ENCODE assay signal across 8 cellular contexts in the genomic region with DNA sequence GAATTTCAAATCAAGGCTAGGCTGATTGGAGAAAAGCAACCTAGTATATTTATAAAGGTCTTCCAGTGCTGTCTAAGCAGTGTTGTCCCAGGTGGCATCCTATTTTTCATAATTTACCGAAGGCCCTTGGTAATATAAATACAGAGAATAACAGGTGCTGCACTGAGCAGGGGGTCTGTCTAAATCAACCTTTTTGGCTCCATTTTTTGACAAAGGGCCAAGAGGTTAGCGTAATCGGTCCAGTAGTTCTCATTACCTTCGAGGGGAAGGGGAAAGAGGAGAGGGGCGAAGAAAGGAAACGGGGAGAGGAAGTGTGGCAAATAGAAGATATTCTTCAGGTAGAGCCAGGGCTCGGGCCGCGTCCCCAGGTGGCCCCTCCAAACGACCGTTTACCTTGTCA. TPM values are rescaled to one million over a fixed set of nuclear protein-coding genes. Genes with fewer than 3 reads are reported as not detected.
A peak's percentile ranks its signal among the peaks of the same experiment; 100 is the strongest.
DNase-seq lines count a peak whose midpoint lies in the region; ATAC-seq and TF ChIP-seq lines count a peak whose summit lies in the region.

No MANE protein-coding gene starts in this region.

- ATAC-seq in HG02642 (IDR thresholded peaks at IDR 0.05; ENCODE audit: poor library complexity, unreplicated experiment) (peak; percentile 7), HG03565 (IDR thresholded peaks at IDR 0.05; ENCODE audit: unreplicated experiment) (no peak), GM21786 (IDR thresholded peaks at IDR 0.05; ENCODE audit: unreplicated experiment) (no peak)

- no peak for TF ChIP-seq POLR2A in erythroblast (IDR thresholded peaks at IDR 0.05; ENCODE audit: low read length)

- TSS peak; percentile 45 for BruUV-seq in PC-9 (replicated peaks; lab: Mats Ljungman, UMichigan)

- H2AFZ ChIP-seq in PC-9 (peak overlapping the region; percentile 88), osteoblast (ENCODE audit: low read length) (peak overlapping the region; percentile 85)

- H3K36me3 ChIP-seq in PC-9 (ENCODE audit: low read depth) (no peaks in the 10 kb centered on the region), osteoblast (ENCODE audit: insufficient read depth, low read length) (no peaks in the 10 kb centered on the region)

- intact Hi-C loops in PC-9 (cut with micrococcal nuclease; ENCODE audit: unreplicated experiment), result no loop called here

- DNase-seq in GM12864 (ENCODE audit: low read depth) (no peak), PC-9 (no peak), erythroblast (lab: John Stamatoyannopoulos, UW) (peak; percentile 61 to 75), osteoblast (ENCODE audit: insufficient read length, low spot score, missing footprints) (no peak), occipital lobe (lab: John Stamatoyannopoulos, UW) (no peak)

- H3K9me3 ChIP-seq in PC-9 (ENCODE audit: insufficient read depth, low read depth) (no peaks in the 10 kb centered on the region), osteoblast (ENCODE audit: low read depth, low read length) (no peaks in the 10 kb centered on the region)

- CTCF ChIA-PET in PC-9 (lab: Charles Lee), result no interaction called here

- H3K4me1 ChIP-seq in PC-9 (replicated peaks; ENCODE audit: insufficient read depth) (peaks cover 29% of the 10 kb centered on the region), osteoblast (ENCODE audit: insufficient read depth, low read length) (peaks cover 19% of the 10 kb centered on the region)

- H3K4me3 ChIP-seq in GM12864 (ENCODE audit: low read depth, low read length) (peak overlapping the region; percentile 80), PC-9 (peak overlapping the region; percentile 93), osteoblast (ENCODE audit: insufficient read depth, low read length) (peak overlapping the region; percentile 82)

- POLR2A ChIA-PET in PC-9 (lab: Charles Lee; ENCODE audit: unreplicated experiment), result interaction anchor here (0.6 kb wide), 1 partner anchor 23 kb away, joined by 5 read pairs; no protein-coding TSS in a partner anchor

- H3K27ac ChIP-seq in PC-9 (peak overlapping the region; percentile 78), osteoblast (ENCODE audit: low read depth, low read length) (peak overlapping the region; percentile 85)

- peaks cover 15% of the 10 kb centered on the region; the same call in 1 of the 2 replicates for H3F3A ChIP-seq in PC-9 (ENCODE audit: insufficient read depth, low read depth)

- H3K9me2 ChIP-seq in PC-9 (ENCODE audit: insufficient read depth), result no peaks in the 10 kb centered on the region

- TF ChIP-seq CTCF in GM12864 (IDR thresholded peaks at IDR 0.05; ENCODE audit: low read depth, low read length, missing control alignments) (no peak), PC-9 (conservative IDR thresholded peaks at IDR 0.05) (no peak), osteoblast (IDR thresholded peaks at IDR 0.05; ENCODE audit: extremely low read depth, low read depth, low read length) (no peak)

- H3K4me2 ChIP-seq in PC-9, result peak overlapping the region; percentile 92
- peak overlapping the region; percentile 98 for H3K4me2 ChIP-seq in osteoblast (ENCODE audit: insufficient read depth, low read length)

- H3K79me2 ChIP-seq in PC-9 (ENCODE audit: low read depth) (peaks cover 61% of the 10 kb centered on the region), osteoblast (ENCODE audit: insufficient read depth, low read length) (peaks cover 43% of the 10 kb centered on the region)

- H4K20me1 ChIP-seq in PC-9 (ENCODE audit: insufficient read depth), result peaks cover 24% of the 10 kb centered on the region
- peaks cover 24% of the 10 kb centered on the region for H4K20me1 ChIP-seq in osteoblast (ENCODE audit: insufficient read depth, low read length)

- no peaks in the 10 kb centered on the region for H3K27me3 ChIP-seq in PC-9 (ENCODE audit: insufficient read depth, low read depth)
- H3K27me3 ChIP-seq in osteoblast (ENCODE audit: insufficient read depth, low read length), result no peaks in the 10 kb centered on the region

RNA-seq across cellular contexts. Expression of a gene that starts 0.8 kb away (rescaled TPM):
- total RNA-seq in PC-9 (2021) (29.2 and 34.6 TPM in 2 replicates), osteoblast (27.5 and 31.8 TPM in 2 replicates), occipital lobe (50.2 TPM)

RNA-seq across cellular contexts. Expression of a gene that starts 37.2 kb away (rescaled TPM):
- total RNA-seq in PC-9 (2021) (not detected in 2 replicates), osteoblast (not detected in 2 replicates), occipital lobe (3.1 TPM)

Comparison
In these comparisons a context has a peak if more than half of its experiments do, and no peak if none do; other contexts are left out.
1. DNase-seq: peak in erythroblast (2 of 2); none in GM12864 (single experiment), PC-9 (0 of 2), osteoblast (single experiment) and occipital lobe (single experiment).
2. Peak in every context shown above with its lines, with median percentiles within 50 percentile points of each other: H3K4me3 ChIP-seq.